Comparison of ENCODE assay signal across 9 cellular contexts in the genomic region with DNA sequence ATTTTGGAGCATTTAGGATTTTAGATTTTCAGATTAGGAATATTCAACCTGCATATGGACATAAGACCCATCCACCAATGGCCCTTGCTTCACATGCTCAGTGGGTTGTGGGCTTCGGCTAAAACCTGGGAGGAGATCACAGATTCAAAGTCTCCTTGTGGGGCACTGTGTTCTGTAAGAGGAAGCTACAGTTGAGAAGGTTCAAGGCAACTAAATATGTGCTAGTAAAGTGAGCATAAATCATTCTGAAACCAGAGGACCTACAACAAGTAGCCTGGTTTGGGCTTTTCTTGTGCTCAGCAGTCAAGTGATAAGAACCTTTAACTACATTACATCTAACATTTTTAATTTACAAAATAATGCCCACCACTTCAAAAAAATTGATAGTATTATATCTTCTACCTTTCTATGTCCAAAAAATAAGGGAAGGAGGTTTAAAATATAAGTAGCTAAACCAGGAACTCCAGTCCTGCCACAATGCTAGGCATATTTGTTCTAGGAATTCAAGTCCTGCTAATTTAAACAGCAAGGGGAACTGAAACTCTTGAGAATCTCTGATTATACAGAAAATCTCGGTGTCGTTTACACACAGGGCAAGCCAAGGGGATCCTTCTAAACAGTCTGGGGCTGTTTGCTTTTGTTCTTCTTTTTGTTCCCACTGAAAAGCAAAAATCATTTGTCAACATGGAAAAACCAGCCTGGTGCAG. TPM values are rescaled to one million over a fixed set of nuclear protein-coding genes. Genes with fewer than 3 reads are reported as not detected.
DNase-seq lines count a peak whose midpoint lies in the region; ATAC-seq and TF ChIP-seq lines count a peak whose summit lies in the region.
"Had no signal": no experiment of that assay in that cellular context is flagged by ENCODE, and none has a peak within 500 bp of the region (broad histone marks: within the 10 kb centered on the region; RNA-seq: fewer than 3 reads in every experiment).

No MANE protein-coding gene starts in this region.

- peak overlapping the region; percentile 44 for H3K4me3 ChIP-seq in GM06990 (replicated peaks; ENCODE audit: low read depth, low read length)

- H3K4me3 Mint-ChIP-seq in dendritic cell treated with granulocyte-macrophage colony-stimulating factor and Interleukin-4, amounts not matched to agents 40 ng/mL and 50 ng/mL, for 4 days = peak overlapping the region; percentile 32
- no peak overlapping the region for H3K4me3 Mint-ChIP-seq in immature natural killer cell

- peak; percentile 4 for TF ChIP-seq CTCF in GM06990 (IDR thresholded peaks at IDR 0.05; ENCODE audit: insufficient read depth, low read length, poor library complexity, severe bottlenecking)

- H3K27me3 ChIP-seq in GM06990 (replicated peaks; ENCODE audit: control insufficient read depth, insufficient read depth, low read length) = no peaks in the 10 kb centered on the region
- H3K27me3 ChIP-seq: neutrophil had no signal

- no peaks in the 10 kb centered on the region for H3K27me3 Mint-ChIP-seq in dendritic cell treated with granulocyte-macrophage colony-stimulating factor and Interleukin-4, amounts not matched to agents 40 ng/mL and 50 ng/mL, for 4 days
- no peaks in the 10 kb centered on the region for H3K27me3 Mint-ChIP-seq in immature natural killer cell (ENCODE audit: low read depth in 3 of 3)

- peaks cover 7% of the 10 kb centered on the region for H3K36me3 Mint-ChIP-seq in dendritic cell treated with granulocyte-macrophage colony-stimulating factor and Interleukin-4, amounts not matched to agents 40 ng/mL and 50 ng/mL, for 4 days (ENCODE audit: low read depth)
- H3K36me3 Mint-ChIP-seq in immature natural killer cell = peaks cover 0 to 4% (median 3%) of the 10 kb centered on the region in 3 donors

- H3K4me1 Mint-ChIP-seq in dendritic cell treated with granulocyte-macrophage colony-stimulating factor and Interleukin-4, amounts not matched to agents 40 ng/mL and 50 ng/mL, for 4 days (ENCODE audit: low read depth) = peaks cover 63% of the 10 kb centered on the region
- H3K4me1 Mint-ChIP-seq in immature natural killer cell = peaks cover 29 to 48% of the 10 kb centered on the region in 2 donors

- no peaks in the 10 kb centered on the region for H3K9me3 Mint-ChIP-seq in dendritic cell treated with granulocyte-macrophage colony-stimulating factor and Interleukin-4, amounts not matched to agents 40 ng/mL and 50 ng/mL, for 4 days
- H3K9me3 Mint-ChIP-seq in immature natural killer cell = no peaks in the 10 kb centered on the region

- H3K36me3 ChIP-seq in GM06990 (ENCODE audit: control insufficient read depth, insufficient read depth, low read length) = 0 out of 2 replicates have a peak, but pooled peaks cover 1% of the 10 kb centered on the region
- H3K36me3 ChIP-seq: neutrophil had no signal

- H3K27ac Mint-ChIP-seq in dendritic cell treated with granulocyte-macrophage colony-stimulating factor and Interleukin-4, amounts not matched to agents 40 ng/mL and 50 ng/mL, for 4 days = peak overlapping the region; percentile 87
- H3K27ac Mint-ChIP-seq in immature natural killer cell = no peak overlapping the region

- intact Hi-C loops in dendritic cell treated with granulocyte-macrophage colony-stimulating factor and Interleukin-4, amounts not matched to agents 40 ng/mL and 50 ng/mL, for 4 days (cut with micrococcal nuclease) = loop anchor here (2.0 to 5.0 kb wide), 2 partner anchors 35 to 43 kb away; no protein-coding TSS in a partner anchor

- peak; percentile 70 for ATAC-seq in GM19468 (IDR thresholded peaks at IDR 0.05; ENCODE audit: extremely low read depth, unreplicated experiment)
- ATAC-seq in HG03280 (IDR thresholded peaks at IDR 0.05; ENCODE audit: unreplicated experiment) = peak; percentile 78

- DNase-seq in GM06990 (ENCODE audit: extremely low read depth, insufficient read length) = peak; percentile 58
- DNase-seq in NCI-H2029 (lab: John Stamatoyannopoulos, UW) = no peak
- DNase-seq in cerebellum (ENCODE audit: low spot score) = no peak
- no peak for DNase-seq in immature natural killer cell
- DNase-seq in COLO829 (ENCODE audit: low spot score) = no peak

RNA-seq across cellular contexts. Expression of gene FOXO1, which starts 36.6 kb away (rescaled TPM):
- 5.7 TPM for total RNA-seq in cerebellum
- polyA plus RNA-seq in immature natural killer cell = 10 to 100 TPM in 2 of 3 donors, 1 to 10 TPM in 1; 4.5 to 15.6 (median 12.5) TPM
